8 cellular contexts compared by ENCODE assay signal in the genomic region with DNA sequence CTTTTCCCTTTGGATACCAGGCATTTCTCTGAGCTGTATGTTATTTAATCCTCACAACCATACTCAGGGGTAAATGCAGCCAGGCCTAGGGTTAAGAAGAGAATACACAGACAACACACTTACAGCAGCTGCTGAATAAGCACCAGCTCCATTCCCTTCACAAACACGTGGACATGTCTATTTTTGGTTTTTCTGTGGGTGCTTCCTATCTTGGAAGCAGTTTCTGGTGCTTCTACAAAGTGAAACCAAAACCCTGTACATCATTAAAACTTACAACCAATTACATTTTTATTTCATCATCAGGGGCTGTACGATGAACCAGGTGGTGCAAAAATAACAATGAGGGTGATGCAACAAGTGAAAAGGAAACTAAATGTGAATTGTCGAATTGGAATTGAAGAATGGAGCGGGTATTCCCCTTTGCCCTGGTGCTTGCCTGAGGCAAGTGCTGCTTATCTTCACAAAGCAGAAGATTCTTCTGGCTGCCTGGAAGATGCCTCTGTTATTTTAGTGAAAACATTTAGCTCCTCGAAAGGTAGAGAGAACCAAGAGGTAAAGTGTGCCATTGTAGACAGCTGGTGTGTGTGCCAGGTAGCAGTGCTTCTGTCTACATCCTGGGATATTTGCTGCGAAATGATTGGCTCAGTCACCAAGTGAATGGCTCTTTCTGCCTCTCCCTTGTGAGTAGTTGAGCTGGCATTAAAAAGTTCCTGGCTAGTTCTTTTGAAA. TPM values are rescaled to one million over a fixed set of nuclear protein-coding genes. Genes with fewer than 3 reads are reported as not detected.
DNase-seq lines count a peak whose midpoint lies in the region; ATAC-seq and TF ChIP-seq lines count a peak whose summit lies in the region.

No MANE protein-coding gene starts in this region.

- peaks cover 32 to 43% (median 41%) of the 10 kb centered on the region in 3 donors for H3K4me1 Mint-ChIP-seq in naive B cell

- peak; percentile 61 for DNase-seq in AG10803 (ENCODE audit: low read depth)
- peak; percentile 64 for DNase-seq in SIG-M5 treated with dmso at 0.1 percent for 504 hours (lab: John Stamatoyannopoulos, UW; ENCODE audit: unreplicated experiment)
- DNase-seq in dedifferentiated amniotic fluid mesenchymal stem cell (ENCODE audit: extremely low spot score), result peak; percentile 89
- DNase-seq in naive B cell, result peak; percentile 57
- no peak for DNase-seq in left lobe of liver (ENCODE audit: low spot score)
- DNase-seq in islet precursor cell, result no peak

- TF ChIP-seq CTCF in AG10803 (conservative IDR thresholded peaks at IDR 0.05; ENCODE audit: low read length), result no peak

- H3K27ac Mint-ChIP-seq in naive B cell, result peak overlapping the region; percentile 72 to 90 (median 81)

- H3K27me3 Mint-ChIP-seq in naive B cell, result no peaks in the 10 kb centered on the region

- ATAC-seq in GM18868 (IDR thresholded peaks at IDR 0.05; ENCODE audit: unreplicated experiment) (peak; percentile 87), HG03097 (IDR thresholded peaks at IDR 0.05; ENCODE audit: low FRiP score, unreplicated experiment) (peak; percentile 64), naive B cell (ENCODE audit: low read depth in 2 of 2) (peak; percentile 85 to 87), left lobe of liver (no peak)

- H3K9me3 Mint-ChIP-seq in naive B cell, result no peaks in the 10 kb centered on the region

- no peaks in the 10 kb centered on the region for H3K36me3 Mint-ChIP-seq in naive B cell

- H3K4me3 Mint-ChIP-seq in naive B cell, result peak overlapping the region in 7 of 8 donors; percentile 2 to 73 (median 38)

- peak overlapping the region; percentile 29 for H3K4me3 ChIP-seq in AG10803 (ENCODE audit: low read length)

RNA-seq across cellular contexts. Expression of gene IFNB1, which starts 18.6 kb away (rescaled TPM):
- polyA plus RNA-seq in naive B cell (ENCODE audit: low read depth in 6 of 6), result not detected
- total RNA-seq in left lobe of liver, result not detected

RNA-seq across cellular contexts. Expression of gene IFNW1, which starts 45.3 kb away (rescaled TPM):
- polyA plus RNA-seq in naive B cell (ENCODE audit: low read depth in 6 of 6), result not detected
- total RNA-seq in left lobe of liver, result not detected

Comparison
In these comparisons a context has a peak if more than half of its experiments do, and no peak if none do; other contexts are left out.
1. DNase-seq: peak in AG10803 (single experiment), SIG-M5 treated with dmso at 0.1 percent for 504 hours (single experiment), dedifferentiated amniotic fluid mesenchymal stem cell (single experiment) and naive B cell (single experiment); none in left lobe of liver (single experiment) and islet precursor cell (single experiment).